In the genomic region with DNA sequence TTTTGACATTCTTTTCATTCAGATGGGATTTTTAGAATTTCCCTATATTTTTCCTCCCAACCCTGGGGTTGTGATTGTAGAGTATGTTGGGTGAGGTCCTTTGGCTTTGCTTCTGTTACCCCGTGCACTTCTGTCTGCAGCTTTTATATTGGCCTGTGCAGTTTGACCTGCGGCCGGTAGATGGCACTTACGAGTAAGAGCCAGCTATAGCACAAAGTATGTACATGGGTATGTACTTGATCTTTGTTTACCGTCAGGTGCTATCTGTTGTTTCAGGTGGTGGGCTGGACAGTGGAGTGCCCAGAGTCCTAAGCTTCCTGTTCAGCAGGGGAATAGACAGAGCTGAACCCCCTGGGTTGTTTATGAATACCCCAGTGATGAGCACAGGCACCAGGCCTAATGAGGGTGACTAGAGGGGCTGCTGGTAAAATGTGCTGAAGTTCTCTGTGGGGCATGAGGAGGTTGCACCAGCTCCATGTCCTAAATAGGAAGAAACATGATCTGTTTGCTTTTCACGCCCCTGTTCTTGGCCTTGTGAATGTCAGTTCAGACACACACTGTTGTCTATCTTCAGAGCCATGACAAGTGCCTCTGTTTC, we compare ENCODE assay signal across 7 cellular contexts. TPM values are rescaled to one million over a fixed set of nuclear protein-coding genes. Genes with fewer than 3 reads are reported as not detected.
A peak's percentile ranks its signal among the peaks of the same experiment; 100 is the strongest.
DNase-seq lines count a peak whose midpoint lies in the region; ATAC-seq and TF ChIP-seq lines count a peak whose summit lies in the region.

No MANE protein-coding gene starts in this region.

- TF ChIP-seq CTCF in PC-3 (conservative IDR thresholded peaks at IDR 0.05; ENCODE audit: low read depth, low read length) (peak; percentile 96), fibroblast of mammary gland (conservative IDR thresholded peaks at IDR 0.05; ENCODE audit: control insufficient read depth, insufficient read depth, low read depth, low read length) (peak; percentile 96)

- no peaks in the 10 kb centered on the region for H3K27me3 ChIP-seq in PC-3 (ENCODE audit: low read length)

- H3K4me1 Mint-ChIP-seq in stimulated activated effector memory CD8-positive, alpha-beta T cell treated with anti-CD3 and anti-CD28 coated beads, Interleukin-12 subunit alpha, Interleukin-12 subunit beta, amount 100 ng/mL, for 72 hours: no peaks in the 10 kb centered on the region

- no peaks in the 10 kb centered on the region for H3K79me2 ChIP-seq in PC-3 (ENCODE audit: low read length)

- H3K27ac Mint-ChIP-seq in stimulated activated effector memory CD8-positive, alpha-beta T cell treated with anti-CD3 and anti-CD28 coated beads, Interleukin-12 subunit alpha, Interleukin-12 subunit beta, amount 100 ng/mL, for 72 hours: no peak overlapping the region

- H2AFZ ChIP-seq in PC-3 (ENCODE audit: low read length): peak overlapping the region; percentile 8; the same call in 1 of the 2 replicates

- DNase-seq in GM03348 (ENCODE audit: low spot score) (peak; percentile 45), PC-3 (peak; percentile 75), fibroblast of mammary gland (ENCODE audit: low read depth) (peak; percentile 42)
- no peak for DNase-seq in stimulated activated effector memory CD8-positive, alpha-beta T cell treated with anti-CD3 and anti-CD28 coated beads, Interleukin-12 subunit alpha, Interleukin-12 subunit beta, amount 100 ng/mL, for 72 hours (ENCODE audit: low spot score in 2 of 2)
- DNase-seq in stimulated activated CD4-positive, alpha-beta T cell treated with anti-CD3 and anti-CD28 coated beads, Interleukin-12 subunit alpha, Interleukin-12 subunit beta, amount 100 ng/mL, for 4 hours: no peak

- H3K4me3 Mint-ChIP-seq in stimulated activated effector memory CD8-positive, alpha-beta T cell treated with anti-CD3 and anti-CD28 coated beads, Interleukin-12 subunit alpha, Interleukin-12 subunit beta, amount 100 ng/mL, for 72 hours: no peak overlapping the region

- CTCF ChIA-PET in PC-3 (lab: Charles Lee): interaction anchor here (0.5 to 1.4 kb wide), 4 partner anchors 13 to 280 kb away, joined by 4 to 10 read pairs (median 6); no protein-coding TSS in a partner anchor

- H3K36me3 Mint-ChIP-seq in stimulated activated effector memory CD8-positive, alpha-beta T cell treated with anti-CD3 and anti-CD28 coated beads, Interleukin-12 subunit alpha, Interleukin-12 subunit beta, amount 100 ng/mL, for 72 hours: no peaks in the 10 kb centered on the region

- no peak overlapping the region for H3K4me2 ChIP-seq in PC-3 (ENCODE audit: low read length)

- H3K4me3 ChIP-seq in PC-3 (ENCODE audit: low read length): no peak overlapping the region
- no peak overlapping the region for H3K4me3 ChIP-seq in fibroblast of mammary gland (ENCODE audit: control insufficient read depth, low read depth, low read length)

- POLR2A ChIA-PET in PC-3 (lab: Charles Lee; ENCODE audit: unreplicated experiment): no interaction called here

- ATAC-seq in GM19397 (IDR thresholded peaks at IDR 0.05; ENCODE audit: unreplicated experiment) (peak; percentile 89), HG03196 (IDR thresholded peaks at IDR 0.05; ENCODE audit: unreplicated experiment) (peak; percentile 91), PC-3 (peak; percentile 91)
- peak; percentile 57 for ATAC-seq in stimulated activated effector memory CD8-positive, alpha-beta T cell treated with anti-CD3 and anti-CD28 coated beads, Interleukin-12 subunit alpha, Interleukin-12 subunit beta, amount 100 ng/mL, for 72 hours

- no peak overlapping the region for H3K9ac ChIP-seq in PC-3 (ENCODE audit: low read length)

- no peaks in the 10 kb centered on the region for H3K9me3 ChIP-seq in PC-3 (ENCODE audit: low read length)

- no peaks in the 10 kb centered on the region for H4K20me1 ChIP-seq in PC-3 (ENCODE audit: low read length)

- H3K36me3 ChIP-seq in PC-3 (ENCODE audit: low read depth, low read length): no peaks in the 10 kb centered on the region

- no peaks in the 10 kb centered on the region for H3F3A ChIP-seq in PC-3 (ENCODE audit: low read length, unreplicated experiment)

- BruUV-seq in PC-3 (replicated peaks; lab: Mats Ljungman, UMichigan): no TSS peak

- H3K4me1 ChIP-seq in PC-3 (ENCODE audit: insufficient read depth, low read length): peaks cover 5% of the 10 kb centered on the region

- no peaks in the 10 kb centered on the region for H3K9me3 Mint-ChIP-seq in stimulated activated effector memory CD8-positive, alpha-beta T cell treated with anti-CD3 and anti-CD28 coated beads, Interleukin-12 subunit alpha, Interleukin-12 subunit beta, amount 100 ng/mL, for 72 hours

- no peak overlapping the region for H3K27ac ChIP-seq in PC-3 (ENCODE audit: low read length)

- intact Hi-C loops in PC-3 (cut with micrococcal nuclease): loop anchor here (1.0 kb wide), 1 partner anchor 76 kb away; no protein-coding TSS in a partner anchor

- no peaks in the 10 kb centered on the region for H3K9me2 ChIP-seq in PC-3 (replicated peaks; ENCODE audit: low read length)

RNA-seq across cellular contexts. Expression of gene THUMPD2, which starts 58.9 kb away (rescaled TPM):
- 10.2 and 11.9 TPM in 2 replicates for total RNA-seq in PC-3 (2014; rRNA removed)

Comparison
In these comparisons a context has a peak if more than half of its experiments do, and no peak if none do; other contexts are left out.
1. DNase-seq: peak in GM03348 (single experiment), PC-3 (single experiment) and fibroblast of mammary gland (single experiment); none in stimulated activated effector memory CD8-positive, alpha-beta T cell treated with anti-CD3 and anti-CD28 coated beads, Interleukin-12 subunit alpha, Interleukin-12 subunit beta, amount 100 ng/mL, for 72 hours (0 of 2) and stimulated activated CD4-positive, alpha-beta T cell treated with anti-CD3 and anti-CD28 coated beads, Interleukin-12 subunit alpha, Interleukin-12 subunit beta, amount 100 ng/mL, for 4 hours (single experiment).
2. Peak in every context shown above with its lines, with median percentiles within 50 percentile points of each other: ATAC-seq.